ENCODE assay signal across 25 cellular contexts in genomic region chr1:27423701-27424100, GRCh38. TPM values are rescaled to one million over a fixed set of nuclear protein-coding genes. Genes with fewer than 3 reads are reported as not detected.
DNase-seq lines count a peak whose midpoint lies in the region; ATAC-seq and TF ChIP-seq lines count a peak whose summit lies in the region.
"Had no signal": no experiment of that assay in that cellular context is flagged by ENCODE, and none has a peak within 500 bp of the region (broad histone marks: within the 10 kb centered on the region; RNA-seq: fewer than 3 reads in every experiment).

No MANE protein-coding gene starts in this region.

- POLR2A ChIA-PET in T-cell (lab: Charles Lee), result interaction anchor here in 1 of 2 donors (0.7 kb wide), 1 partner anchor 383 kb away, joined by 5 read pairs; no protein-coding TSS in a partner anchor

- no peak overlapping the region for H3K4me3 ChIP-seq in esophagus squamous epithelium
- no peak overlapping the region for H3K4me3 ChIP-seq in suprapubic skin
- H3K4me3 ChIP-seq: spleen, stomach had no signal

- no peaks in the 10 kb centered on the region for H3K9me3 Mint-ChIP-seq in activated naive CD8-positive, alpha-beta T cell (ENCODE audit: low read depth)
- H3K9me3 Mint-ChIP-seq in activated naive CD8-positive, alpha-beta T cell treated with anti-CD3 and anti-CD28 coated beads, Interleukin-2, amount 50 U/mL, for 24 hours, result no peaks in the 10 kb centered on the region
- no peaks in the 10 kb centered on the region for H3K9me3 Mint-ChIP-seq in T-cell

- H3K27me3 ChIP-seq in esophagus squamous epithelium (no peaks in the 10 kb centered on the region), suprapubic skin (no peaks in the 10 kb centered on the region)
- H3K27me3 ChIP-seq: spleen, stomach had no signal

- intact Hi-C loops in esophagus squamous epithelium (cut with DNase I), result no loop called here

- peak overlapping the region; percentile 78 for H3K27ac Mint-ChIP-seq in activated naive CD8-positive, alpha-beta T cell
- H3K27ac Mint-ChIP-seq in activated naive CD8-positive, alpha-beta T cell treated with anti-CD3 and anti-CD28 coated beads, Interleukin-2, amount 50 U/mL, for 24 hours, result no peak overlapping the region
- H3K27ac Mint-ChIP-seq in T-cell, result peak overlapping the region; percentile 11 to 62

- H3K4me1 ChIP-seq in esophagus squamous epithelium (peaks cover 28 to 99% (median 45%) of the 10 kb centered on the region in 3 donors), suprapubic skin (peaks cover 75% of the 10 kb centered on the region)

- TF ChIP-seq POLR2A in esophagus squamous epithelium (IDR thresholded peaks at IDR 0.05) (no peak), suprapubic skin (IDR thresholded peaks at IDR 0.05) (no peak)

- no peak for DNase-seq in activated naive CD8-positive, alpha-beta T cell treated with anti-CD3 and anti-CD28 coated beads, Interleukin-2, amount 50 U/mL, for 24 hours
- DNase-seq in T-cell, result no peak
- no peak for DNase-seq in esophagus squamous epithelium (lab: John Stamatoyannopoulos, UW)
- no peak for DNase-seq in suprapubic skin (ENCODE audit: low spot score in 2 of 2)
- no peak for DNase-seq in stimulated activated CD4-positive, alpha-beta T cell treated with anti-CD3 and anti-CD28 coated beads, Interleukin-15, amount 100 ng/mL, for 24 hours
- DNase-seq in SKM-1 (lab: John Stamatoyannopoulos, UW; ENCODE audit: unreplicated experiment), result no peak
- DNase-seq: activated CD4-positive, alpha-beta T cell treated with anti-CD3 and anti-CD28 coated beads for 4 hours; activated effector memory CD4-positive, alpha-beta T cell treated with Interleukin-2 at 50 U/mL for 16 hours; amniotic stem cell; C1 segment of cervical spinal cord; hippocampal formation; Kasumi-1; NCI-H2107; NCI-H510A; occipital lobe; retina; SHP77 treated with DMSO at 0.1 percent for 48 hours; spleen; stomach had no signal

- TF ChIP-seq EP300 in suprapubic skin (IDR thresholded peaks at IDR 0.05), result no peak

- no peak for ATAC-seq in activated naive CD8-positive, alpha-beta T cell treated with anti-CD3 and anti-CD28 coated beads, Interleukin-2, amount 50 U/mL, for 24 hours
- ATAC-seq in T-cell (replicated peaks in 1 of 4) (no peak), GM19351 (IDR thresholded peaks at IDR 0.05; ENCODE audit: unreplicated experiment) (no peak)

- peaks cover 11% of the 10 kb centered on the region for H3K36me3 Mint-ChIP-seq in activated naive CD8-positive, alpha-beta T cell
- peaks cover 28% of the 10 kb centered on the region for H3K36me3 Mint-ChIP-seq in activated naive CD8-positive, alpha-beta T cell treated with anti-CD3 and anti-CD28 coated beads, Interleukin-2, amount 50 U/mL, for 24 hours (ENCODE audit: low read depth)
- peaks cover 28% of the 10 kb centered on the region for H3K36me3 Mint-ChIP-seq in T-cell

- TF ChIP-seq CTCF in esophagus squamous epithelium (IDR thresholded peaks at IDR 0.05), result no peak
- no peak for TF ChIP-seq CTCF in suprapubic skin (IDR thresholded peaks at IDR 0.05)

- CTCF ChIA-PET in T-cell (lab: Charles Lee), result interaction anchor here in 1 of 2 donors (0.5 to 0.9 kb wide), 4 partner anchors 100 to 807 kb away, joined by 3 to 5 read pairs (median 3); no protein-coding TSS in a partner anchor

- H3K9me3 ChIP-seq in esophagus squamous epithelium, result no peaks in the 10 kb centered on the region
- no peaks in the 10 kb centered on the region for H3K9me3 ChIP-seq in suprapubic skin
- H3K9me3 ChIP-seq: spleen, stomach had no signal

- no peak overlapping the region for H3K4me3 Mint-ChIP-seq in activated naive CD8-positive, alpha-beta T cell
- H3K4me3 Mint-ChIP-seq in activated naive CD8-positive, alpha-beta T cell treated with anti-CD3 and anti-CD28 coated beads, Interleukin-2, amount 50 U/mL, for 24 hours, result no peak overlapping the region
- no peak overlapping the region for H3K4me3 Mint-ChIP-seq in T-cell

- no peaks in the 10 kb centered on the region for H3K27me3 Mint-ChIP-seq in activated naive CD8-positive, alpha-beta T cell
- no peaks in the 10 kb centered on the region for H3K27me3 Mint-ChIP-seq in activated naive CD8-positive, alpha-beta T cell treated with anti-CD3 and anti-CD28 coated beads, Interleukin-2, amount 50 U/mL, for 24 hours
- no peaks in the 10 kb centered on the region for H3K27me3 Mint-ChIP-seq in T-cell

- WGBS in esophagus squamous epithelium, 2 donors, result 89 to 91% methylated on average over 4 of the region's 4 CpGs
- 92% methylated on average over 4 of the region's 4 CpGs for WGBS in suprapubic skin

- H3K27ac ChIP-seq in esophagus squamous epithelium, result peak overlapping the region in 3 of 4 donors; percentile 7 to 84 (median 48)
- peak overlapping the region; percentile 14 for H3K27ac ChIP-seq in suprapubic skin

- peaks cover 62% of the 10 kb centered on the region for H3K4me1 Mint-ChIP-seq in activated naive CD8-positive, alpha-beta T cell (ENCODE audit: low read depth)
- H3K4me1 Mint-ChIP-seq in activated naive CD8-positive, alpha-beta T cell treated with anti-CD3 and anti-CD28 coated beads, Interleukin-2, amount 50 U/mL, for 24 hours, result peaks cover 67% of the 10 kb centered on the region
- H3K4me1 Mint-ChIP-seq in T-cell, result peaks cover 69 to 70% (median 69%) of the 10 kb centered on the region in 3 donors

- peaks cover 0 to 72% (median 0%) of the 10 kb centered on the region in 3 donors for H3K36me3 ChIP-seq in esophagus squamous epithelium
- peaks cover 19% of the 10 kb centered on the region for H3K36me3 ChIP-seq in suprapubic skin

RNA-seq across cellular contexts. Expression of gene GPR3, which starts 31.3 kb away (rescaled TPM):
- total RNA-seq in T-cell (under 1 TPM in 2 of 5 donors, not detected in 3; 0.21 to 0.35 TPM), esophagus squamous epithelium (under 1 TPM in 1 of 4 donors, not detected in 3; 0.38 TPM), suprapubic skin (under 1 TPM in 2 of 4 donors, not detected in 2; 0.36 to 0.81 TPM)
- total RNA-seq: occipital lobe had no signal

RNA-seq across cellular contexts. Expression of gene CD164L2, which starts 40.6 kb away (rescaled TPM):
- total RNA-seq in T-cell (not detected), esophagus squamous epithelium (10 to 100 TPM in 1 of 4 donors, 1 to 10 TPM in 3; 4.8 to 15.4 (median 6.5) TPM), suprapubic skin (10 to 100 TPM in 2 of 4 donors, 1 to 10 TPM in 2; 5.9 to 14.3 (median 10.3) TPM)
- total RNA-seq: frontal cortex, H4, lung microvascular endothelial cell, occipital lobe, spleen, stomach, urinary bladder had no signal

RNA-seq across cellular contexts. Expression of gene FCN3, which starts 49.1 kb away (rescaled TPM):
- under 1 TPM in 3 of 5 donors, not detected in 2; 0.26 to 0.44 (median 0.38) TPM for total RNA-seq in T-cell
- 1 to 10 TPM; 3.0 to 4.7 (median 4.3) TPM for total RNA-seq in esophagus squamous epithelium
- total RNA-seq in suprapubic skin, result 1 to 10 TPM; 2.3 to 7.1 (median 3.7) TPM
- total RNA-seq: frontal cortex, H4, lung microvascular endothelial cell, occipital lobe, urinary bladder had no signal

RNA-seq across cellular contexts. Expression of gene MAP3K6, which starts 56.9 kb away (rescaled TPM):
- total RNA-seq in T-cell, result 10 to 100 TPM in 3 of 5 donors, 1 to 10 TPM in 2; 7.0 to 31.1 (median 12.8) TPM
- total RNA-seq in esophagus squamous epithelium, result 100 to 1,000 TPM in 1 of 4 donors, 10 to 100 TPM in 3; 72.3 to 121 (median 76.9) TPM
- total RNA-seq in suprapubic skin, result 100 to 1,000 TPM in 3 of 4 donors, 10 to 100 TPM in 1; 85.4 to 147 (median 137) TPM

Comparison
In these comparisons a context has a peak if more than half of its experiments do, and no peak if none do; other contexts are left out.
1. RNA of gene CD164L2, which starts 40.6 kb away (total RNA-seq): 5.9 to 14.3 TPM in suprapubic skin and 4.8 to 15.4 TPM in esophagus squamous epithelium; not detected in T-cell; every median in the first group is over 4 times any median in the second.